1 cellular context compared by ENCODE assay signal in genomic region chr10:59885430-59886134, GRCh38.
TF ChIP-seq lines count a peak whose summit lies in the region.

No MANE protein-coding gene starts in this region.

TF ChIP-seq in GM12878, 131 proteins besides CTCF, POLR2A, EP300 and RAD21 (continued from another document):
- TF ChIP-seq CUX1 (IDR thresholded peaks at IDR 0.05; ENCODE audit: insufficient replicate concordance, low read depth, low read length): peak; percentile 51
- TF ChIP-seq POU2F2 (IDR thresholded peaks at IDR 0.05; ENCODE audit: borderline replicate concordance, low read depth, low read length): peak; percentile 86; the same call in 2 of the 3 replicates
